ENCODE assay signal across 1 cellular context in the genomic region with DNA sequence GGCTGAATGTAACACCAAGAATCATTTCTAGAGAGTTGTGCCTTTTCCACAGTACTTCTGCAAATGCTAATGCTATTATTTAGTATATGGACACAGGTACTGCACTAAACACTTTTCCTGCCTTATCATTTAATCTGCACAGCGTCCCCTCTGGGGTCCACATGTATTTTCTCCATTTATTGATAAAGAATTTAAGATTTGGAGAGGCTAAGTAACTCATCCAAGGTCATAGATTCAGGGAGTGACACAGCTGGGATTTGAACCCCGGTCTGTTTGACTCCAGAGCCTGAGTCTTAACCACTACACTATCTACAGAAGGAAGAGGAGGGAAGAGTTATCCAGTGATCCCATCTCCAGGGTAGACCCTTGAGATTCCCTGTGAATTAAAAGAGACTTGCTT.
TF ChIP-seq lines count a peak whose summit lies in the region.

No MANE protein-coding gene starts in this region.

TF ChIP-seq in GM23338, 12 proteins besides CTCF, POLR2A, EP300 and RAD21:
- TF ChIP-seq, protein P1, sequence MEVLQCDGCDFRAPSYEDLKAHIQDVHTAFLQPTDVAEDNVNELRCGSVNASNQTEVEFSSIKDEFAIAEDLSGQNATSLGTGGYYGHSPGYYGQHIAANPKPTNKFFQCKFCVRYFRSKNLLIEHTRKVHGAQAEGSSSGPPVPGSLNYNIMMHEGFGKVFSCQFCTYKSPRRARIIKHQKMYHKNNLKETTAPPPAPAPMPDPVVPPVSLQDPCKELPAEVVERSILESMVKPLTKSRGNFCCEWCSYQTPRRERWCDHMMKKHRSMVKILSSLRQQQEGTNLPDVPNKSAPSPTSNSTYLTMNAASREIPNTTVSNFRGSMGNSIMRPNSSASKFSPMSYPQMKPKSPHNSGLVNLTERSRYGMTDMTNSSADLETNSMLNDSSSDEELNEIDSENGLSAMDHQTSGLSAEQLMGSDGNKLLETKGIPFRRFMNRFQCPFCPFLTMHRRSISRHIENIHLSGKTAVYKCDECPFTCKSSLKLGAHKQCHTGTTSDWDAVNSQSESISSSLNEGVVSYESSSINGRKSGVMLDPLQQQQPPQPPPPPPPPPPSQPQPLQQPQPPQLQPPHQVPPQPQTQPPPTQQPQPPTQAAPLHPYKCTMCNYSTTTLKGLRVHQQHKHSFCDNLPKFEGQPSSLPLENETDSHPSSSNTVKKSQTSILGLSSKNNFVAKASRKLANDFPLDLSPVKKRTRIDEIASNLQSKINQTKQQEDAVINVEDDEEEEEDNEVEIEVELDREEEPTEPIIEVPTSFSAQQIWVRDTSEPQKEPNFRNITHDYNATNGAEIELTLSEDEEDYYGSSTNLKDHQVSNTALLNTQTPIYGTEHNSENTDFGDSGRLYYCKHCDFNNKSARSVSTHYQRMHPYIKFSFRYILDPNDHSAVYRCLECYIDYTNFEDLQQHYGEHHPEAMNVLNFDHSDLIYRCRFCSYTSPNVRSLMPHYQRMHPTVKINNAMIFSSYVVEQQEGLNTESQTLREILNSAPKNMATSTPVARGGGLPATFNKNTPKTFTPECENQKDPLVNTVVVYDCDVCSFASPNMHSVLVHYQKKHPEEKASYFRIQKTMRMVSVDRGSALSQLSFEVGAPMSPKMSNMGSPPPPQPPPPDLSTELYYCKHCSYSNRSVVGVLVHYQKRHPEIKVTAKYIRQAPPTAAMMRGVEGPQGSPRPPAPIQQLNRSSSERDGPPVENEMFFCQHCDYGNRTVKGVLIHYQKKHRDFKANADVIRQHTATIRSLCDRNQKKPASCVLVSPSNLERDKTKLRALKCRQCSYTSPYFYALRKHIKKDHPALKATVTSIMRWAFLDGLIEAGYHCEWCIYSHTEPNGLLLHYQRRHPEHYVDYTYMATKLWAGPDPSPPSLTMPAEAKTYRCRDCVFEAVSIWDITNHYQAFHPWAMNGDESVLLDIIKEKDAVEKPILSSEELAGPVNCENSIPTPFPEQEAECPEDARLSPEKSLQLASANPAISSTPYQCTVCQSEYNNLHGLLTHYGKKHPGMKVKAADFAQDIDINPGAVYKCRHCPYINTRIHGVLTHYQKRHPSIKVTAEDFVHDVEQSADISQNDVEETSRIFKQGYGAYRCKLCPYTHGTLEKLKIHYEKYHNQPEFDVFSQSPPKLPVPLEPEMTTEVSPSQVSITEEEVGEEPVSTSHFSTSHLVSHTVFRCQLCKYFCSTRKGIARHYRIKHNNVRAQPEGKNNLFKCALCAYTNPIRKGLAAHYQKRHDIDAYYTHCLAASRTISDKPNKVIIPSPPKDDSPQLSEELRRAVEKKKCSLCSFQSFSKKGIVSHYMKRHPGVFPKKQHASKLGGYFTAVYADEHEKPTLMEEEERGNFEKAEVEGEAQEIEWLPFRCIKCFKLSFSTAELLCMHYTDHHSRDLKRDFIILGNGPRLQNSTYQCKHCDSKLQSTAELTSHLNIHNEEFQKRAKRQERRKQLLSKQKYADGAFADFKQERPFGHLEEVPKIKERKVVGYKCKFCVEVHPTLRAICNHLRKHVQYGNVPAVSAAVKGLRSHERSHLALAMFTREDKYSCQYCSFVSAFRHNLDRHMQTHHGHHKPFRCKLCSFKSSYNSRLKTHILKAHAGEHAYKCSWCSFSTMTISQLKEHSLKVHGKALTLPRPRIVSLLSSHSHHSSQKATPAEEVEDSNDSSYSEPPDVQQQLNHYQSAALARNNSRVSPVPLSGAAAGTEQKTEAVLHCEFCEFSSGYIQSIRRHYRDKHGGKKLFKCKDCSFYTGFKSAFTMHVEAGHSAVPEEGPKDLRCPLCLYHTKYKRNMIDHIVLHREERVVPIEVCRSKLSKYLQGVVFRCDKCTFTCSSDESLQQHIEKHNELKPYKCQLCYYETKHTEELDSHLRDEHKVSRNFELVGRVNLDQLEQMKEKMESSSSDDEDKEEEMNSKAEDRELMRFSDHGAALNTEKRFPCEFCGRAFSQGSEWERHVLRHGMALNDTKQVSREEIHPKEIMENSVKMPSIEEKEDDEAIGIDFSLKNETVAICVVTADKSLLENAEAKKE (CRISPR knock-in tag; IDR thresholded peaks at IDR 0.05): no peak
- TF ChIP-seq ZNF331 (CRISPR knock-in tag; IDR thresholded peaks at IDR 0.05; ENCODE audit: low read depth) (no peak), EZH2phosphoT487 (IDR thresholded peaks at IDR 0.05; ENCODE audit: unreplicated experiment) (no peak), CREB1 (CRISPR knock-in tag; IDR thresholded peaks at IDR 0.05; ENCODE audit: low read depth) (no peak), EZH2 (IDR thresholded peaks at IDR 0.05; ENCODE audit: low read depth, unreplicated experiment) (no peak), JUNB (IDR thresholded peaks at IDR 0.05; ENCODE audit: unreplicated experiment) (no peak), NANOG (IDR thresholded peaks at IDR 0.05; ENCODE audit: borderline replicate concordance) (no peak), ZNF114 (CRISPR knock-in tag; IDR thresholded peaks at IDR 0.05) (no peak)
- TF ChIP-seq, protein P2, sequence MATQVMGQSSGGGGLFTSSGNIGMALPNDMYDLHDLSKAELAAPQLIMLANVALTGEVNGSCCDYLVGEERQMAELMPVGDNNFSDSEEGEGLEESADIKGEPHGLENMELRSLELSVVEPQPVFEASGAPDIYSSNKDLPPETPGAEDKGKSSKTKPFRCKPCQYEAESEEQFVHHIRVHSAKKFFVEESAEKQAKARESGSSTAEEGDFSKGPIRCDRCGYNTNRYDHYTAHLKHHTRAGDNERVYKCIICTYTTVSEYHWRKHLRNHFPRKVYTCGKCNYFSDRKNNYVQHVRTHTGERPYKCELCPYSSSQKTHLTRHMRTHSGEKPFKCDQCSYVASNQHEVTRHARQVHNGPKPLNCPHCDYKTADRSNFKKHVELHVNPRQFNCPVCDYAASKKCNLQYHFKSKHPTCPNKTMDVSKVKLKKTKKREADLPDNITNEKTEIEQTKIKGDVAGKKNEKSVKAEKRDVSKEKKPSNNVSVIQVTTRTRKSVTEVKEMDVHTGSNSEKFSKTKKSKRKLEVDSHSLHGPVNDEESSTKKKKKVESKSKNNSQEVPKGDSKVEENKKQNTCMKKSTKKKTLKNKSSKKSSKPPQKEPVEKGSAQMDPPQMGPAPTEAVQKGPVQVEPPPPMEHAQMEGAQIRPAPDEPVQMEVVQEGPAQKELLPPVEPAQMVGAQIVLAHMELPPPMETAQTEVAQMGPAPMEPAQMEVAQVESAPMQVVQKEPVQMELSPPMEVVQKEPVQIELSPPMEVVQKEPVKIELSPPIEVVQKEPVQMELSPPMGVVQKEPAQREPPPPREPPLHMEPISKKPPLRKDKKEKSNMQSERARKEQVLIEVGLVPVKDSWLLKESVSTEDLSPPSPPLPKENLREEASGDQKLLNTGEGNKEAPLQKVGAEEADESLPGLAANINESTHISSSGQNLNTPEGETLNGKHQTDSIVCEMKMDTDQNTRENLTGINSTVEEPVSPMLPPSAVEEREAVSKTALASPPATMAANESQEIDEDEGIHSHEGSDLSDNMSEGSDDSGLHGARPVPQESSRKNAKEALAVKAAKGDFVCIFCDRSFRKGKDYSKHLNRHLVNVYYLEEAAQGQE (IDR thresholded peaks at IDR 0.05; ENCODE audit: unreplicated experiment): no peak
